2 cellular contexts compared by ENCODE assay signal in the genomic region with DNA sequence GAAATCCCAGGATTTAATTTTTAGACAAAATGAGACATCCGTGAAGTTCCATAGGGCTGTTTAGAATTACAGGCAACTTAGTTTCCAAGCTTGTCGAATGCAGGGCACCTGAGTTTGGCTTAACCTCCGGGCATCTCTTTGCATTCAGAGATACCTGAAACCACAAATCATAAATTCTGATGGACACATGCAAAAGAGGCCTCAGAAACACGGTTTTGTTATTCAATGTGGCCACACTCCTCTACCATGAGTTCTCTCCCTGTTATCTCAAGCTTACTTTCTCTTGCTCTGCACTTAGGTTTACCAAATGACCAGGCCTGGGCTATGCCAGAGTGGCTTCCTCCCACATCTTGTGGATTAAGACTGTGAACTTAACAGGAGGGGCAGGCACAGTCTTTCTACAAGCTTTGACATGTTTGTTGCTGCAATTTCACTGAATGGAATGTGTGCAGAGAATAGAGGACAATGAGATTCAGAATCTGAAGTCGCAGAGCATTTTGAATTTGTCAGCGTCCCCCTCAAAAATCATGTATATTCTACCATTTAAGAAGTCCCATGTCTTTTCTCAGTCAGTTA.
TF ChIP-seq lines count a peak whose summit lies in the region.

No MANE protein-coding gene starts in this region.

TF ChIP-seq in A549, 52 proteins besides CTCF, POLR2A, EP300 and RAD21 (continued from another document):
- TF ChIP-seq, protein P1, sequence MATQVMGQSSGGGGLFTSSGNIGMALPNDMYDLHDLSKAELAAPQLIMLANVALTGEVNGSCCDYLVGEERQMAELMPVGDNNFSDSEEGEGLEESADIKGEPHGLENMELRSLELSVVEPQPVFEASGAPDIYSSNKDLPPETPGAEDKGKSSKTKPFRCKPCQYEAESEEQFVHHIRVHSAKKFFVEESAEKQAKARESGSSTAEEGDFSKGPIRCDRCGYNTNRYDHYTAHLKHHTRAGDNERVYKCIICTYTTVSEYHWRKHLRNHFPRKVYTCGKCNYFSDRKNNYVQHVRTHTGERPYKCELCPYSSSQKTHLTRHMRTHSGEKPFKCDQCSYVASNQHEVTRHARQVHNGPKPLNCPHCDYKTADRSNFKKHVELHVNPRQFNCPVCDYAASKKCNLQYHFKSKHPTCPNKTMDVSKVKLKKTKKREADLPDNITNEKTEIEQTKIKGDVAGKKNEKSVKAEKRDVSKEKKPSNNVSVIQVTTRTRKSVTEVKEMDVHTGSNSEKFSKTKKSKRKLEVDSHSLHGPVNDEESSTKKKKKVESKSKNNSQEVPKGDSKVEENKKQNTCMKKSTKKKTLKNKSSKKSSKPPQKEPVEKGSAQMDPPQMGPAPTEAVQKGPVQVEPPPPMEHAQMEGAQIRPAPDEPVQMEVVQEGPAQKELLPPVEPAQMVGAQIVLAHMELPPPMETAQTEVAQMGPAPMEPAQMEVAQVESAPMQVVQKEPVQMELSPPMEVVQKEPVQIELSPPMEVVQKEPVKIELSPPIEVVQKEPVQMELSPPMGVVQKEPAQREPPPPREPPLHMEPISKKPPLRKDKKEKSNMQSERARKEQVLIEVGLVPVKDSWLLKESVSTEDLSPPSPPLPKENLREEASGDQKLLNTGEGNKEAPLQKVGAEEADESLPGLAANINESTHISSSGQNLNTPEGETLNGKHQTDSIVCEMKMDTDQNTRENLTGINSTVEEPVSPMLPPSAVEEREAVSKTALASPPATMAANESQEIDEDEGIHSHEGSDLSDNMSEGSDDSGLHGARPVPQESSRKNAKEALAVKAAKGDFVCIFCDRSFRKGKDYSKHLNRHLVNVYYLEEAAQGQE (IDR thresholded peaks at IDR 0.05): no peak
TF ChIP-seq in A549: peak in this region for 0.

TF ChIP-seq in SK-N-SH, 30 proteins besides CTCF, POLR2A, EP300 and RAD21 (continued from another document):
- TF ChIP-seq, protein P2, sequence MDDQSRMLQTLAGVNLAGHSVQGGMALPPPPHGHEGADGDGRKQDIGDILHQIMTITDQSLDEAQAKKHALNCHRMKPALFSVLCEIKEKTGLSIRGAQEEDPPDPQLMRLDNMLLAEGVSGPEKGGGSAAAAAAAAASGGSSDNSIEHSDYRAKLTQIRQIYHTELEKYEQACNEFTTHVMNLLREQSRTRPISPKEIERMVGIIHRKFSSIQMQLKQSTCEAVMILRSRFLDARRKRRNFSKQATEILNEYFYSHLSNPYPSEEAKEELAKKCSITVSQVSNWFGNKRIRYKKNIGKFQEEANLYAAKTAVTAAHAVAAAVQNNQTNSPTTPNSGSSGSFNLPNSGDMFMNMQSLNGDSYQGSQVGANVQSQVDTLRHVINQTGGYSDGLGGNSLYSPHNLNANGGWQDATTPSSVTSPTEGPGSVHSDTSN (IDR thresholded peaks at IDR 0.05): no peak
- no peak for TF ChIP-seq NRF1 (IDR thresholded peaks at IDR 0.05; ENCODE audit: low read depth, low read length)
- TF ChIP-seq, protein P3, sequence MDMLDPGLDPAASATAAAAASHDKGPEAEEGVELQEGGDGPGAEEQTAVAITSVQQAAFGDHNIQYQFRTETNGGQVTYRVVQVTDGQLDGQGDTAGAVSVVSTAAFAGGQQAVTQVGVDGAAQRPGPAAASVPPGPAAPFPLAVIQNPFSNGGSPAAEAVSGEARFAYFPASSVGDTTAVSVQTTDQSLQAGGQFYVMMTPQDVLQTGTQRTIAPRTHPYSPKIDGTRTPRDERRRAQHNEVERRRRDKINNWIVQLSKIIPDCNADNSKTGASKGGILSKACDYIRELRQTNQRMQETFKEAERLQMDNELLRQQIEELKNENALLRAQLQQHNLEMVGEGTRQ (IDR thresholded peaks at IDR 0.05; ENCODE audit: borderline replicate concordance, low read depth, low read length): no peak
- no peak for TF ChIP-seq RXRA (IDR thresholded peaks at IDR 0.05; ENCODE audit: borderline replicate concordance, low read depth)
- TF ChIP-seq NFIC (IDR thresholded peaks at IDR 0.05; ENCODE audit: borderline replicate concordance): no peak
- TF ChIP-seq JUND (IDR thresholded peaks at IDR 0.05): no peak
- TF ChIP-seq, protein P4, sequence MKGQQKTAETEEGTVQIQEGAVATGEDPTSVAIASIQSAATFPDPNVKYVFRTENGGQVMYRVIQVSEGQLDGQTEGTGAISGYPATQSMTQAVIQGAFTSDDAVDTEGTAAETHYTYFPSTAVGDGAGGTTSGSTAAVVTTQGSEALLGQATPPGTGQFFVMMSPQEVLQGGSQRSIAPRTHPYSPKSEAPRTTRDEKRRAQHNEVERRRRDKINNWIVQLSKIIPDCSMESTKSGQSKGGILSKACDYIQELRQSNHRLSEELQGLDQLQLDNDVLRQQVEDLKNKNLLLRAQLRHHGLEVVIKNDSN (IDR thresholded peaks at IDR 0.05; ENCODE audit: borderline replicate concordance, low read depth): no peak
- no peak for TF ChIP-seq MEF2A (IDR thresholded peaks at IDR 0.05; ENCODE audit: borderline replicate concordance, low read depth)
- no peak for TF ChIP-seq SMC3 (IDR thresholded peaks at IDR 0.05; ENCODE audit: low read depth, low read length)
- TF ChIP-seq TAF1 (IDR thresholded peaks at IDR 0.05; ENCODE audit: borderline replicate concordance, low read depth, low read length): no peak
- TF ChIP-seq RCOR1 (IDR thresholded peaks at IDR 0.05; ENCODE audit: low read length): no peak
- TF ChIP-seq SIN3A (IDR thresholded peaks at IDR 0.05; ENCODE audit: borderline replicate concordance, low read depth, low read length): no peak
- TF ChIP-seq GATA2 (CRISPR knock-in tag; IDR thresholded peaks at IDR 0.05): no peak
- no peak for TF ChIP-seq ELF1 (IDR thresholded peaks at IDR 0.05)
- no peak for TF ChIP-seq EZH2phosphoT487 (IDR thresholded peaks at IDR 0.05; ENCODE audit: borderline replicate concordance, low read depth)
